In the genomic region with DNA sequence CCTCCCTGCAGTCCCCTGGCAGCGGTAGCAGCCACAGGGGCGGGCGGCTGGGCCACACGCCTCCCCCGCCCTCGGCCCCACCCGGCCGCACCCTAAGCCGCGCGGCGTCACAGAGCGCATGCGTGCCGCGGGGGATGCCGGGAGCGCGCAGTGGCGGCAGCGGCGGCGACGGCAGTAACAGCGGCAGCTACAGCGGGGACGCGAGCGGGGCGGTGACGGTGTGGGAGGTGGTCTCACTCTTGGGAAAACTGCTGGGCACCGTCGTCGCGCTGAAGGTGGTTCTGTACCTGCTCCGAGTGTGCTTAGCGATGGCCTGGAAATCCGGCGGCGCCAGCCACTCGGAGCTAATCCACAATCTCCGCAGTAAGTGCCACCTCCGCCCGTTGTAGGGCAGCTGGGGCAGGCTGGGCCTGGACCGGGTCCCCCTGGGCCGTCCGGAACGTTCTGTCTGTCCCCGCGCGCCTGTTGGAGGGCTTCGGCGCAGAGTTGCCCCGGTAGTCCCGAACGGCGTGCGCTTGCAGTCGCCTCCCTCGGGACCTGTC, we compare ENCODE assay signal across 1 cellular context.
A peak's percentile ranks its signal among the peaks of the same experiment; 100 is the strongest.
TF ChIP-seq lines count a peak whose summit lies in the region.

Gene PCMT1 (plus strand): TSS at position 148 of the 542 bp plus-strand sequence. CDS start 161 bp downstream, at position 309.

TF ChIP-seq in HepG2, 621 proteins besides CTCF, POLR2A, EP300 and RAD21 (continued from another document and continues in another):
- TF ChIP-seq, protein P1, sequence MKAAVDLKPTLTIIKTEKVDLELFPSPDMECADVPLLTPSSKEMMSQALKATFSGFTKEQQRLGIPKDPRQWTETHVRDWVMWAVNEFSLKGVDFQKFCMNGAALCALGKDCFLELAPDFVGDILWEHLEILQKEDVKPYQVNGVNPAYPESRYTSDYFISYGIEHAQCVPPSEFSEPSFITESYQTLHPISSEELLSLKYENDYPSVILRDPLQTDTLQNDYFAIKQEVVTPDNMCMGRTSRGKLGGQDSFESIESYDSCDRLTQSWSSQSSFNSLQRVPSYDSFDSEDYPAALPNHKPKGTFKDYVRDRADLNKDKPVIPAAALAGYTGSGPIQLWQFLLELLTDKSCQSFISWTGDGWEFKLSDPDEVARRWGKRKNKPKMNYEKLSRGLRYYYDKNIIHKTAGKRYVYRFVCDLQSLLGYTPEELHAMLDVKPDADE (CRISPR knock-in tag; IDR thresholded peaks at IDR 0.05) = peak; percentile 79; the same call in 1 of the 2 replicates
- TF ChIP-seq ZNF607 (CRISPR knock-in tag; IDR thresholded peaks at IDR 0.05; ENCODE audit: borderline replicate concordance) = peak; percentile 71
- no peak for TF ChIP-seq FOXJ3 (CRISPR knock-in tag; IDR thresholded peaks at IDR 0.05; ENCODE audit: borderline replicate concordance)
- TF ChIP-seq NR2C2 (CRISPR knock-in tag; IDR thresholded peaks at IDR 0.05; ENCODE audit: borderline replicate concordance) = peak; percentile 67
- peak; percentile 72; the same call in 1 of the 2 replicates for TF ChIP-seq ZNF772 (CRISPR knock-in tag; IDR thresholded peaks at IDR 0.05)
- TF ChIP-seq RFXANK (CRISPR knock-in tag; IDR thresholded peaks at IDR 0.05) = no peak
- peak; percentile 95 for TF ChIP-seq ZC3H13 (CRISPR knock-in tag; IDR thresholded peaks at IDR 0.05)
- TF ChIP-seq SMAD9 (CRISPR knock-in tag; IDR thresholded peaks at IDR 0.05) = peak; percentile 94
- TF ChIP-seq GMEB1 (CRISPR knock-in tag; IDR thresholded peaks at IDR 0.05; ENCODE audit: borderline replicate concordance) = peak; percentile 88
- TF ChIP-seq HOXA7 (CRISPR knock-in tag; IDR thresholded peaks at IDR 0.05) = no peak
- TF ChIP-seq ZBTB38 (CRISPR knock-in tag; IDR thresholded peaks at IDR 0.05) = no peak
- TF ChIP-seq ZNF510 (CRISPR knock-in tag; IDR thresholded peaks at IDR 0.05; ENCODE audit: low read depth) = 0 out of 2 replicates have a peak, but pooled peaks have one; percentile 60
- no peak for TF ChIP-seq JDP2 (CRISPR knock-in tag; IDR thresholded peaks at IDR 0.05; ENCODE audit: borderline replicate concordance)
- no peak; the same call in 1 of the 2 replicates for TF ChIP-seq GABPA (IDR thresholded peaks at IDR 0.05; ENCODE audit: low read depth, low read length)
- TF ChIP-seq GABPA (CRISPR knock-in tag; IDR thresholded peaks at IDR 0.05; ENCODE audit: low read depth) = no peak; the same call in 1 of the 2 replicates
- 0 out of 2 replicates have a peak, but pooled peaks have one; percentile 87 for TF ChIP-seq NR1H2 (CRISPR knock-in tag; IDR thresholded peaks at IDR 0.05; ENCODE audit: borderline replicate concordance, low read depth)
- TF ChIP-seq PHF21A (CRISPR knock-in tag; IDR thresholded peaks at IDR 0.05) = no peak
- TF ChIP-seq TRIM22 (IDR thresholded peaks at IDR 0.05) = no peak
- TF ChIP-seq TCF12 (IDR thresholded peaks at IDR 0.05) = no peak
- TF ChIP-seq TCF12 (CRISPR knock-in tag; IDR thresholded peaks at IDR 0.05) = peak; percentile 13; the same call in 1 of the 2 replicates
- no peak for TF ChIP-seq HNRNPUL1 (IDR thresholded peaks at IDR 0.05; ENCODE audit: low read depth, low read length)
- TF ChIP-seq ZMAT3 (CRISPR knock-in tag; conservative IDR thresholded peaks at IDR 0.05) = no peak; the same call in 1 of the 2 replicates
- TF ChIP-seq PHF8 (CRISPR knock-in tag; IDR thresholded peaks at IDR 0.05) = peak; percentile 87
- peak; percentile 78; the same call in 1 of the 2 replicates for TF ChIP-seq MYC (CRISPR knock-in tag; IDR thresholded peaks at IDR 0.05; ENCODE audit: borderline replicate concordance)
- TF ChIP-seq YEATS2 (CRISPR knock-in tag; IDR thresholded peaks at IDR 0.05; ENCODE audit: borderline replicate concordance) = peak; percentile 67
- TF ChIP-seq HMGA1 (CRISPR knock-in tag; conservative IDR thresholded peaks at IDR 0.05) = no peak
- peak; percentile 81 for TF ChIP-seq ZFY (CRISPR knock-in tag; IDR thresholded peaks at IDR 0.05)
- TF ChIP-seq ZNF264 (CRISPR knock-in tag; IDR thresholded peaks at IDR 0.05) = no peak; the same call in 1 of the 2 replicates
- TF ChIP-seq ZNF256 (CRISPR knock-in tag; conservative IDR thresholded peaks at IDR 0.05) = no peak; the same call in 1 of the 2 replicates
- TF ChIP-seq, protein P2, sequence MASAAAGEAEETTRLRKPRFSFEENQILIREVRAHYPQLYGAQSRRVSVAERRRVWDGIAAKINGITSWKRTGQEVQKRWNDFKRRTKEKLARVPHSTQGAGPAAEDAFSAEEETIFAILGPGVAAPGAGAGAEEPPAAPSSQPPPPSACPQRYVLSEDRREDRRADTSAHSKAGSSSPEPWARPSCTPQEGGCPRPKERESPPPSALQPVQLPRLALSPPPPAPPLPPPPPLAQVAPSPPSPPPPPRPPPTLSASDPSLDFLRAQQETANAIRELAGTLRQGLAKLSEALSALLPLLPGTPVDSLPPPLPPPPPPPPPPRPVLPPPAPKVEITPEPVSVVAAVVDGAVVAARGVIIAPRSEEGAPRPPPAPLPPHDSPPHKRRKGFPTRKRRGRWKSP (CRISPR knock-in tag; IDR thresholded peaks at IDR 0.05) = peak; percentile 81; the same call in 1 of the 2 replicates
- 0 out of 3 replicates have a peak, but pooled peaks have one; percentile 58 for TF ChIP-seq MXI1 (IDR thresholded peaks at IDR 0.05; ENCODE audit: borderline replicate concordance, low read depth, low read length)
- peak; percentile 98 for TF ChIP-seq ZNF891 (CRISPR knock-in tag; IDR thresholded peaks at IDR 0.05)
- TF ChIP-seq ZXDC (CRISPR knock-in tag; IDR thresholded peaks at IDR 0.05) = no peak
- TF ChIP-seq ZNF761 (CRISPR knock-in tag; conservative IDR thresholded peaks at IDR 0.05) = peak; percentile 38; the same call in 1 of the 2 replicates
- TF ChIP-seq ETV5 (CRISPR knock-in tag; IDR thresholded peaks at IDR 0.05; ENCODE audit: borderline replicate concordance) = no peak
- TF ChIP-seq ZNF160 (CRISPR knock-in tag; IDR thresholded peaks at IDR 0.05) = peak; percentile 70; the same call in 1 of the 2 replicates
- TF ChIP-seq SIX4 (CRISPR knock-in tag; IDR thresholded peaks at IDR 0.05) = no peak
- no peak; the same call in 1 of the 2 replicates for TF ChIP-seq ZBTB3 (CRISPR knock-in tag; IDR thresholded peaks at IDR 0.05; ENCODE audit: borderline replicate concordance, low read depth)
- no peak for TF ChIP-seq TCF7 (IDR thresholded peaks at IDR 0.05; ENCODE audit: low read depth)
- no peak for TF ChIP-seq ZBTB44 (CRISPR knock-in tag; IDR thresholded peaks at IDR 0.05)
- TF ChIP-seq U2AF2 (IDR thresholded peaks at IDR 0.05; ENCODE audit: low read depth, low read length) = no peak
- no peak; the same call in 1 of the 2 replicates for TF ChIP-seq CBFB (CRISPR knock-in tag; IDR thresholded peaks at IDR 0.05)
- TF ChIP-seq NCOA1 (CRISPR knock-in tag; IDR thresholded peaks at IDR 0.05) = no peak
- TF ChIP-seq KAT8 (CRISPR knock-in tag; IDR thresholded peaks at IDR 0.05) = no peak; the same call in 1 of the 2 replicates
- TF ChIP-seq GATAD1 (CRISPR knock-in tag; IDR thresholded peaks at IDR 0.05) = peak; percentile 89
- peak; percentile 16 for TF ChIP-seq FOXA3 (CRISPR knock-in tag; IDR thresholded peaks at IDR 0.05)
- peak; percentile 39; the same call in 1 of the 2 replicates for TF ChIP-seq SIN3B (IDR thresholded peaks at IDR 0.05; ENCODE audit: low read length)
- peak; percentile 97 for TF ChIP-seq ZNF275 (CRISPR knock-in tag; IDR thresholded peaks at IDR 0.05; ENCODE audit: borderline replicate concordance)
- TF ChIP-seq, protein P3, sequence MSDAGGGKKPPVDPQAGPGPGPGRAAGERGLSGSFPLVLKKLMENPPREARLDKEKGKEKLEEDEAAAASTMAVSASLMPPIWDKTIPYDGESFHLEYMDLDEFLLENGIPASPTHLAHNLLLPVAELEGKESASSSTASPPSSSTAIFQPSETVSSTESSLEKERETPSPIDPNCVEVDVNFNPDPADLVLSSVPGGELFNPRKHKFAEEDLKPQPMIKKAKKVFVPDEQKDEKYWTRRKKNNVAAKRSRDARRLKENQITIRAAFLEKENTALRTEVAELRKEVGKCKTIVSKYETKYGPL (CRISPR knock-in tag; IDR thresholded peaks at IDR 0.05) = 0 out of 2 replicates have a peak, but pooled peaks have one; percentile 58
- TF ChIP-seq CCAR2 (optimal IDR thresholded peaks at IDR 0.05; ENCODE audit: low read depth, low read length) = no peak
- peak; percentile 85 for TF ChIP-seq ZFX (CRISPR knock-in tag; IDR thresholded peaks at IDR 0.05; ENCODE audit: low read depth)
- peak; percentile 82 for TF ChIP-seq SALL1 (CRISPR knock-in tag; IDR thresholded peaks at IDR 0.05)
- no peak for TF ChIP-seq U2AF1 (optimal IDR thresholded peaks at IDR 0.05; ENCODE audit: low read depth, low read length)
- no peak; the same call in 1 of the 2 replicates for TF ChIP-seq RFX5 (IDR thresholded peaks at IDR 0.05; ENCODE audit: low read depth, low read length)
- no peak; the same call in 1 of the 2 replicates for TF ChIP-seq BATF2 (CRISPR knock-in tag; IDR thresholded peaks at IDR 0.05)
